ENCODE assay signal across 1 cellular context in genomic region chr6:138571585-138572199, GRCh38.
TF ChIP-seq lines count a peak whose summit lies in the region.

No MANE protein-coding gene starts in this region.

TF ChIP-seq in GM23338, 12 proteins besides CTCF, POLR2A, EP300 and RAD21 (continued from another document):
- TF ChIP-seq EZH2 (IDR thresholded peaks at IDR 0.05; ENCODE audit: low read depth, unreplicated experiment) (no peak), NANOG (IDR thresholded peaks at IDR 0.05; ENCODE audit: borderline replicate concordance) (no peak), EZH2phosphoT487 (IDR thresholded peaks at IDR 0.05; ENCODE audit: unreplicated experiment) (no peak), REST (IDR thresholded peaks at IDR 0.05; ENCODE audit: unreplicated experiment) (no peak), JUNB (IDR thresholded peaks at IDR 0.05; ENCODE audit: unreplicated experiment) (no peak)
